Comparison of ENCODE assay signal across 1 cellular context in genomic region chr14:61322799-61323290, GRCh38.
TF ChIP-seq lines count a peak whose summit lies in the region.

No MANE protein-coding gene starts in this region.

TF ChIP-seq in HepG2, 621 proteins besides CTCF, POLR2A, EP300 and RAD21 (continued from another document):
- TF ChIP-seq, protein P1, sequence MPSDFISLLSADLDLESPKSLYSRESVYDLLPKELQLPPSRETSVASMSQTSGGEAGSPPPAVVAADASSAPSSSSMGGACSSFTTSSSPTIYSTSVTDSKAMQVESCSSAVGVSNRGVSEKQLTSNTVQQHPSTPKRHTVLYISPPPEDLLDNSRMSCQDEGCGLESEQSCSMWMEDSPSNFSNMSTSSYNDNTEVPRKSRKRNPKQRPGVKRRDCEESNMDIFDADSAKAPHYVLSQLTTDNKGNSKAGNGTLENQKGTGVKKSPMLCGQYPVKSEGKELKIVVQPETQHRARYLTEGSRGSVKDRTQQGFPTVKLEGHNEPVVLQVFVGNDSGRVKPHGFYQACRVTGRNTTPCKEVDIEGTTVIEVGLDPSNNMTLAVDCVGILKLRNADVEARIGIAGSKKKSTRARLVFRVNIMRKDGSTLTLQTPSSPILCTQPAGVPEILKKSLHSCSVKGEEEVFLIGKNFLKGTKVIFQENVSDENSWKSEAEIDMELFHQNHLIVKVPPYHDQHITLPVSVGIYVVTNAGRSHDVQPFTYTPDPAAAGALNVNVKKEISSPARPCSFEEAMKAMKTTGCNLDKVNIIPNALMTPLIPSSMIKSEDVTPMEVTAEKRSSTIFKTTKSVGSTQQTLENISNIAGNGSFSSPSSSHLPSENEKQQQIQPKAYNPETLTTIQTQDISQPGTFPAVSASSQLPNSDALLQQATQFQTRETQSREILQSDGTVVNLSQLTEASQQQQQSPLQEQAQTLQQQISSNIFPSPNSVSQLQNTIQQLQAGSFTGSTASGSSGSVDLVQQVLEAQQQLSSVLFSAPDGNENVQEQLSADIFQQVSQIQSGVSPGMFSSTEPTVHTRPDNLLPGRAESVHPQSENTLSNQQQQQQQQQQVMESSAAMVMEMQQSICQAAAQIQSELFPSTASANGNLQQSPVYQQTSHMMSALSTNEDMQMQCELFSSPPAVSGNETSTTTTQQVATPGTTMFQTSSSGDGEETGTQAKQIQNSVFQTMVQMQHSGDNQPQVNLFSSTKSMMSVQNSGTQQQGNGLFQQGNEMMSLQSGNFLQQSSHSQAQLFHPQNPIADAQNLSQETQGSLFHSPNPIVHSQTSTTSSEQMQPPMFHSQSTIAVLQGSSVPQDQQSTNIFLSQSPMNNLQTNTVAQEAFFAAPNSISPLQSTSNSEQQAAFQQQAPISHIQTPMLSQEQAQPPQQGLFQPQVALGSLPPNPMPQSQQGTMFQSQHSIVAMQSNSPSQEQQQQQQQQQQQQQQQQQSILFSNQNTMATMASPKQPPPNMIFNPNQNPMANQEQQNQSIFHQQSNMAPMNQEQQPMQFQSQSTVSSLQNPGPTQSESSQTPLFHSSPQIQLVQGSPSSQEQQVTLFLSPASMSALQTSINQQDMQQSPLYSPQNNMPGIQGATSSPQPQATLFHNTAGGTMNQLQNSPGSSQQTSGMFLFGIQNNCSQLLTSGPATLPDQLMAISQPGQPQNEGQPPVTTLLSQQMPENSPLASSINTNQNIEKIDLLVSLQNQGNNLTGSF (CRISPR knock-in tag; IDR thresholded peaks at IDR 0.05), result no peak
- TF ChIP-seq GTF3A (CRISPR knock-in tag; conservative IDR thresholded peaks at IDR 0.05), result no peak
- no peak for TF ChIP-seq ZMAT5 (CRISPR knock-in tag; IDR thresholded peaks at IDR 0.05; ENCODE audit: borderline replicate concordance, low read depth)
- TF ChIP-seq GLMP (CRISPR knock-in tag; IDR thresholded peaks at IDR 0.05; ENCODE audit: borderline replicate concordance), result no peak
- TF ChIP-seq, protein P2, sequence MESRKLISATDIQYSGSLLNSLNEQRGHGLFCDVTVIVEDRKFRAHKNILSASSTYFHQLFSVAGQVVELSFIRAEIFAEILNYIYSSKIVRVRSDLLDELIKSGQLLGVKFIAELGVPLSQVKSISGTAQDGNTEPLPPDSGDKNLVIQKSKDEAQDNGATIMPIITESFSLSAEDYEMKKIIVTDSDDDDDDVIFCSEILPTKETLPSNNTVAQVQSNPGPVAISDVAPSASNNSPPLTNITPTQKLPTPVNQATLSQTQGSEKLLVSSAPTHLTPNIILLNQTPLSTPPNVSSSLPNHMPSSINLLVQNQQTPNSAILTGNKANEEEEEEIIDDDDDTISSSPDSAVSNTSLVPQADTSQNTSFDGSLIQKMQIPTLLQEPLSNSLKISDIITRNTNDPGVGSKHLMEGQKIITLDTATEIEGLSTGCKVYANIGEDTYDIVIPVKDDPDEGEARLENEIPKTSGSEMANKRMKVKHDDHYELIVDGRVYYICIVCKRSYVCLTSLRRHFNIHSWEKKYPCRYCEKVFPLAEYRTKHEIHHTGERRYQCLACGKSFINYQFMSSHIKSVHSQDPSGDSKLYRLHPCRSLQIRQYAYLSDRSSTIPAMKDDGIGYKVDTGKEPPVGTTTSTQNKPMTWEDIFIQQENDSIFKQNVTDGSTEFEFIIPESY (CRISPR knock-in tag; IDR thresholded peaks at IDR 0.05), result no peak
- TF ChIP-seq SALL1 (CRISPR knock-in tag; IDR thresholded peaks at IDR 0.05), result no peak
- TF ChIP-seq RAD51 (IDR thresholded peaks at IDR 0.05; ENCODE audit: borderline replicate concordance), result no peak
- no peak for TF ChIP-seq ZNF142 (CRISPR knock-in tag; IDR thresholded peaks at IDR 0.05)
- TF ChIP-seq REPIN1 (CRISPR knock-in tag; IDR thresholded peaks at IDR 0.05; ENCODE audit: borderline replicate concordance, low read depth), result no peak
- TF ChIP-seq ZBTB37 (CRISPR knock-in tag; IDR thresholded peaks at IDR 0.05), result no peak
- TF ChIP-seq ZBTB42 (CRISPR knock-in tag; IDR thresholded peaks at IDR 0.05), result no peak
